ENCODE assay signal across 8 cellular contexts in genomic region chr14:102316746-102317563, GRCh38. TPM values are rescaled to one million over a fixed set of nuclear protein-coding genes. Genes with fewer than 3 reads are reported as not detected.
DNase-seq lines count a peak whose midpoint lies in the region; ATAC-seq and TF ChIP-seq lines count a peak whose summit lies in the region.

No MANE protein-coding gene starts in this region.

- ATAC-seq in HG02870 (IDR thresholded peaks at IDR 0.05; ENCODE audit: unreplicated experiment) (peak; percentile 47), T-cell (replicated peaks in 1 of 4) (peak; percentile 66 to 71 (median 68)), upper lobe of right lung (peak; percentile 83)

- H3K27me3 ChIP-seq in left ventricle myocardium inferior (ENCODE audit: low read depth) (no peaks in the 10 kb centered on the region), upper lobe of right lung (no peaks in the 10 kb centered on the region)

- H3K27ac ChIP-seq in left ventricle myocardium inferior (replicated peaks): peak overlapping the region; percentile 97
- H3K27ac ChIP-seq in upper lobe of right lung: peak overlapping the region; percentile 64

- H3K4me1 ChIP-seq in left ventricle myocardium inferior: peaks cover 64% of the 10 kb centered on the region
- peaks cover 21% of the 10 kb centered on the region for H3K4me1 ChIP-seq in upper lobe of right lung

- H3K27ac Mint-ChIP-seq in T-cell (peak overlapping the region; percentile 93 to 96), progenitor cell of endocrine pancreas (peak overlapping the region; percentile 98)

- DNase-seq in GM13977 (ENCODE audit: low spot score) (peak; percentile 94), NCI-H146 (lab: John Stamatoyannopoulos, UW) (peak; percentile 88), T-cell (peak; percentile 79 to 99 (median 91)), amniotic epithelial cell (ENCODE audit: low read depth) (peak; percentile 79), left ventricle myocardium inferior (peak; percentile 92), progenitor cell of endocrine pancreas (ENCODE audit: low spot score, unreplicated experiment) (peak; percentile 98), upper lobe of right lung (peak; percentile 96)

- TF ChIP-seq CTCF in GM13977 (IDR thresholded peaks at IDR 0.05; ENCODE audit: extremely low read depth, insufficient read depth, missing control alignments) (peak; percentile 91), left ventricle myocardium inferior (IDR thresholded peaks at IDR 0.05; ENCODE audit: borderline replicate concordance) (peak; percentile 80), progenitor cell of endocrine pancreas (IDR thresholded peaks at IDR 0.05; ENCODE audit: unreplicated experiment) (peak; percentile 82), upper lobe of right lung (IDR thresholded peaks at IDR 0.05) (peak; percentile 74)

- H3K9me3 ChIP-seq in left ventricle myocardium inferior (replicated peaks) (no peaks in the 10 kb centered on the region), upper lobe of right lung (no peaks in the 10 kb centered on the region)

- in situ Hi-C loops in GM13977 (cut with MboI; ENCODE audit: low pct_unique_long_range_greater_than_20kb, low sequenced_read_pairs, unreplicated experiment): loop anchor here (25.0 kb wide), 2 partner anchors 355 to 605 kb away; partner anchors contain the start of gene DYNC1H1

- H3K9me3 Mint-ChIP-seq in T-cell (no peaks in the 10 kb centered on the region), progenitor cell of endocrine pancreas (ENCODE audit: low read depth) (no peaks in the 10 kb centered on the region)

- peak overlapping the region; percentile 94 to 95 (median 94) for H3K4me3 Mint-ChIP-seq in T-cell
- peak overlapping the region; percentile 93 for H3K4me3 Mint-ChIP-seq in progenitor cell of endocrine pancreas (ENCODE audit: low read depth)

- H3K4me3 ChIP-seq in left ventricle myocardium inferior (peak overlapping the region; percentile 68), upper lobe of right lung (peak overlapping the region; percentile 56)

- CTCF ChIA-PET in T-cell (lab: Charles Lee): interaction anchor here in 1 of 2 donors (0.7 to 2.8 kb wide), 2 partner anchors 12 to 251 kb away, joined by 4 to 28 read pairs; partner anchors contain the start of gene MOK

- peaks cover 55 to 66% (median 63%) of the 10 kb centered on the region in 3 donors for H3K4me1 Mint-ChIP-seq in T-cell
- H3K4me1 Mint-ChIP-seq in progenitor cell of endocrine pancreas (ENCODE audit: low read depth): peaks cover 21% of the 10 kb centered on the region

- intact Hi-C loops in left ventricle myocardium inferior (cut with micrococcal nuclease): no loop called here
- intact Hi-C loops in upper lobe of right lung (cut with DNase I): no loop called here

- no peaks in the 10 kb centered on the region for H3K36me3 ChIP-seq in left ventricle myocardium inferior
- no peaks in the 10 kb centered on the region for H3K36me3 ChIP-seq in upper lobe of right lung

- H3K27me3 Mint-ChIP-seq in T-cell: peaks cover 0 to 2% of the 10 kb centered on the region in 2 donors
- H3K27me3 Mint-ChIP-seq in progenitor cell of endocrine pancreas: peaks cover 10% of the 10 kb centered on the region

- H3K36me3 Mint-ChIP-seq in T-cell (no peaks in the 10 kb centered on the region), progenitor cell of endocrine pancreas (ENCODE audit: insufficient read depth) (no peaks in the 10 kb centered on the region)

- POLR2A ChIA-PET in T-cell (lab: Charles Lee): interaction anchor here (0.6 to 1.0 kb wide), 8 partner anchors 9 to 1241 kb away, joined by 3 to 12 read pairs (median 6); partner anchors contain the start of gene MOK (in 1 of the 2)

RNA-seq across cellular contexts. Expression of gene ZNF839, which starts 2.6 kb away (rescaled TPM):
- total RNA-seq in T-cell: 10 to 100 TPM; 17.9 to 24.6 (median 19.9) TPM
- total RNA-seq in left ventricle myocardium inferior: 6.9 TPM
- total RNA-seq in progenitor cell of endocrine pancreas: 14.9 and 16.5 TPM in 2 replicates
- 10.1 TPM for total RNA-seq in upper lobe of right lung

RNA-seq across cellular contexts. Expression of gene MOK, which starts 12.0 kb away (rescaled TPM):
- total RNA-seq in T-cell (1 to 10 TPM in 3 of 5 donors, under 1 TPM in 2; 0.77 to 4.1 (median 1.9) TPM), left ventricle myocardium inferior (12.2 TPM), progenitor cell of endocrine pancreas (34.8 and 38.7 TPM in 2 replicates), upper lobe of right lung (6.3 TPM)

RNA-seq across cellular contexts. Expression of gene CINP, which starts 45.7 kb away (rescaled TPM):
- 10 to 100 TPM; 12.9 to 29.9 (median 25.8) TPM for total RNA-seq in T-cell
- 33.4 TPM for total RNA-seq in left ventricle myocardium inferior
- total RNA-seq in progenitor cell of endocrine pancreas: 25.5 and 27.7 TPM in 2 replicates
- 34.4 TPM for total RNA-seq in upper lobe of right lung

RNA-seq across cellular contexts. Expression of gene TECPR2, which starts 45.8 kb away (rescaled TPM):
- total RNA-seq in T-cell (10 to 100 TPM in 3 of 5 donors, 1 to 10 TPM in 2; 8.6 to 16.5 (median 10.8) TPM), left ventricle myocardium inferior (20.0 TPM), progenitor cell of endocrine pancreas (33.2 and 34.2 TPM in 2 replicates), upper lobe of right lung (21.4 TPM)

Comparison
In these comparisons a context has a peak if more than half of its experiments do, and no peak if none do; other contexts are left out.
1. Peak in every context shown above with its lines: DNase-seq, ATAC-seq, H3K4me3 ChIP-seq and H3K27ac ChIP-seq.